In genomic region chrX:12790878-12791252, GRCh38 we compare ENCODE assay signal across 8 cellular contexts. TPM values are rescaled to one million over a fixed set of nuclear protein-coding genes. Genes with fewer than 3 reads are reported as not detected.
DNase-seq lines count a peak whose midpoint lies in the region; ATAC-seq and TF ChIP-seq lines count a peak whose summit lies in the region.

No MANE protein-coding gene starts in this region.

- H3K79me2 ChIP-seq in neural progenitor cell (ENCODE audit: low read depth), result peaks cover 41% of the 10 kb centered on the region

- ATAC-seq in GM21528 (IDR thresholded peaks at IDR 0.05; ENCODE audit: low FRiP score, unreplicated experiment), result peak; percentile 19

- TF ChIP-seq CTCF in C4-2B (conservative IDR thresholded peaks at IDR 0.05) (no peak), NB4 (IDR thresholded peaks at IDR 0.05; ENCODE audit: low read depth, low read length) (no peak), neural progenitor cell (IDR thresholded peaks at IDR 0.05) (no peak)

- H3K4me1 ChIP-seq in effector memory CD4-positive, alpha-beta T cell (ENCODE audit: control insufficient read depth, insufficient read depth, low read length, poor library complexity, severe bottlenecking), result no peaks in the 10 kb centered on the region
- H3K4me1 ChIP-seq in neural progenitor cell, result no peaks in the 10 kb centered on the region

- no peaks in the 10 kb centered on the region for H3F3A ChIP-seq in neural progenitor cell (ENCODE audit: low read depth)

- H3K9me3 ChIP-seq in effector memory CD4-positive, alpha-beta T cell (ENCODE audit: control insufficient read depth, low read length), result no peaks in the 10 kb centered on the region
- peaks cover 6% of the 10 kb centered on the region for H3K9me3 ChIP-seq in neural progenitor cell (ENCODE audit: low read depth)

- H2AFZ ChIP-seq in neural progenitor cell (replicated peaks), result peak overlapping the region; percentile 92

- peak overlapping the region; percentile 79 for H3K4me2 ChIP-seq in neural progenitor cell

- DNase-seq in NB4 (ENCODE audit: low read depth), result no peak
- no peak for DNase-seq in effector memory CD4-positive, alpha-beta T cell
- DNase-seq in neural progenitor cell (ENCODE audit: low spot score), result no peak
- no peak for DNase-seq in cortex of kidney (lab: John Stamatoyannopoulos, UW)
- DNase-seq in NCI-H2196 (lab: John Stamatoyannopoulos, UW; ENCODE audit: unreplicated experiment), result no peak
- DNase-seq in amniotic stem cell (lab: John Stamatoyannopoulos, UW), result no peak

- no peaks in the 10 kb centered on the region for H3K27me3 ChIP-seq in effector memory CD4-positive, alpha-beta T cell (replicated peaks; ENCODE audit: control insufficient read depth, insufficient read depth, low read length, poor library complexity, severe bottlenecking)
- H3K27me3 ChIP-seq in neural progenitor cell, result peaks cover 15% of the 10 kb centered on the region

- no peak for TF ChIP-seq POLR2A in NB4 (IDR thresholded peaks at IDR 0.05; ENCODE audit: extremely low read depth, insufficient read length)

- peaks cover 11% of the 10 kb centered on the region for H3K9me3 Mint-ChIP-seq in neural progenitor cell

- H3K4me3 ChIP-seq in NB4 (ENCODE audit: low read depth, low read length) (peak overlapping the region; percentile 55), neural progenitor cell (peak overlapping the region; percentile 60)
- H3K4me3 ChIP-seq in effector memory CD4-positive, alpha-beta T cell (ENCODE audit: insufficient read depth, low read depth, low read length, poor library complexity, severe bottlenecking), result peak overlapping the region; percentile 69

- peaks cover 7% of the 10 kb centered on the region for H3K27me3 Mint-ChIP-seq in neural progenitor cell (ENCODE audit: insufficient read depth, low read depth)

- peaks cover 7% of the 10 kb centered on the region for H3K4me1 Mint-ChIP-seq in neural progenitor cell

- no peak overlapping the region for H3K9ac ChIP-seq in neural progenitor cell

- H4K20me1 ChIP-seq in neural progenitor cell (ENCODE audit: low read depth), result peaks cover 4% of the 10 kb centered on the region

- H3K36me3 Mint-ChIP-seq in neural progenitor cell, result peaks cover 10% of the 10 kb centered on the region

- no peak overlapping the region for H3K27ac Mint-ChIP-seq in neural progenitor cell

- peak overlapping the region; percentile 85 for H3K4me3 Mint-ChIP-seq in neural progenitor cell

- H3K36me3 ChIP-seq in effector memory CD4-positive, alpha-beta T cell (ENCODE audit: control insufficient read depth, insufficient read depth, low read length), result no peaks in the 10 kb centered on the region
- no peaks in the 10 kb centered on the region for H3K36me3 ChIP-seq in neural progenitor cell

- H3K27ac ChIP-seq in C4-2B (peak overlapping the region; percentile 76), neural progenitor cell (no peak overlapping the region)
- H3K27ac ChIP-seq in effector memory CD4-positive, alpha-beta T cell (ENCODE audit: insufficient read depth, low read length, poor library complexity, severe bottlenecking), result peak overlapping the region; percentile 42

RNA-seq across cellular contexts. Expression of gene PRPS2, which starts 0.3 kb away (rescaled TPM):
- total RNA-seq in neural progenitor cell (ENCODE audit: low replicate concordance), result 21.6 and 32.2 TPM in 2 replicates
